ENCODE assay signal across 1 cellular context in genomic region chr1:109079240-109079622, GRCh38.
TF ChIP-seq lines count a peak whose summit lies in the region.

No MANE protein-coding gene starts in this region.

TF ChIP-seq in WTC11, 78 proteins besides CTCF, POLR2A, EP300 and RAD21:
- TF ChIP-seq USF1 (CRISPR knock-in tag; IDR thresholded peaks at IDR 0.05) (no peak), NFYB (CRISPR knock-in tag; conservative IDR thresholded peaks at IDR 0.05; ENCODE audit: low read depth) (no peak), NFE2L1 (CRISPR knock-in tag; IDR thresholded peaks at IDR 0.05) (no peak), ATF1 (CRISPR knock-in tag; IDR thresholded peaks at IDR 0.05) (no peak), ARID4B (CRISPR knock-in tag; IDR thresholded peaks at IDR 0.05; ENCODE audit: borderline replicate concordance) (no peak), RORB (CRISPR knock-in tag; IDR thresholded peaks at IDR 0.05) (no peak), MAX (CRISPR knock-in tag; IDR thresholded peaks at IDR 0.05) (no peak), ELF4 (CRISPR knock-in tag; IDR thresholded peaks at IDR 0.05; ENCODE audit: low read depth) (no peak), CREM (CRISPR knock-in tag; IDR thresholded peaks at IDR 0.05) (no peak), GTF2I (CRISPR knock-in tag; conservative IDR thresholded peaks at IDR 0.05) (no peak), ZSCAN18 (CRISPR knock-in tag; IDR thresholded peaks at IDR 0.05) (no peak)
